ENCODE assay signal across 28 cellular contexts in the genomic region with DNA sequence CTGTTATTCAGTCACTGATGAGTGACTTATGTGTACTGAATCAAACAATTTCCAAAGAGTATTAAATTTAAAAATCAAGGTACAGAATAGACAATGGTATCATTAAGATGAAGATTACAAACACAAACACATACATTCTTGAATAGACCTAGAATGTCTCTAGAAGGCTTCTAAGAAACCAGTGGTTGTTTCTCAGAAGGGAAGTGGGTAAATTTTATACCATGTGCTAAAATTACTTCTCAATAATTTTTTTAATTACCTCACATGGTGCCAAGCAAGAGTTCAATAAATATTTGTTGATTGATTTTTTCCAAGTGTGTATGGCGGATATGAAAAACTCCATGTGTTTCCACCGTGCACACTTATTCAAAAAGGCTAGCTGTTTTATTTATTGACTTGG. TPM values are rescaled to one million over a fixed set of nuclear protein-coding genes. Genes with fewer than 3 reads are reported as not detected.
"Had no signal": no experiment of that assay in that cellular context is flagged by ENCODE, and none has a peak within 500 bp of the region (broad histone marks: within the 10 kb centered on the region; RNA-seq: fewer than 3 reads in every experiment).

No MANE protein-coding gene starts in this region.

- H3K9me3 Mint-ChIP-seq: IgD-negative memory B cell had no signal

- H3K36me3 ChIP-seq: Peyer's patch, SJCRH30 had no signal

- H3K36me3 Mint-ChIP-seq: IgD-negative memory B cell had no signal

- H2AFZ ChIP-seq: PC-9 had no signal

- H3K4me3 ChIP-seq: K562, PC-9, Peyer's patch, SJCRH30 had no signal

- H3K27me3 Mint-ChIP-seq: IgD-negative memory B cell had no signal

- H3K27ac ChIP-seq: KMS-11, PC-9, Peyer's patch, SJCRH30 had no signal

- DNase-seq: Kasumi-1; MM.1S; NCI-H1092 treated with DMSO at 0.1 percent for 48 hours; NCI-H1436; NCI-H187; NCI-H2029; NCI-H2081 treated with DMSO at 0.1 percent for 48 hours; NCI-H2171; NCI-H226; NCI-H446; NCI-H510A; NCI-H524 treated with DMSO at 0.1 percent for 48 hours; NCI-H69; NCI-H774; NK-92 treated with Interleukin-12 subunit alpha and Interleukin-12 subunit beta, amount 100 ng/mL, for 24 hours; PC-9; Peyer's patch; SHP77 treated with DMSO at 0.1 percent for 48 hours; SJCRH30 had no signal

- H3K4me1 Mint-ChIP-seq: IgD-negative memory B cell had no signal

- H3K9ac ChIP-seq: KMS-11 had no signal

- H3K4me2 ChIP-seq: KMS-11, PC-9 had no signal

- H3K27me3 ChIP-seq: Peyer's patch, SJCRH30 had no signal

- H3K9me3 ChIP-seq: Peyer's patch, SJCRH30 had no signal

- H3K4me1 ChIP-seq: Peyer's patch, SJCRH30 had no signal

- ATAC-seq: K562, Right ventricle myocardium inferior, SK-N-SH treated with all-trans-retinoic acid at 6 μM for 48 hours had no signal

- H3K4me3 Mint-ChIP-seq: IgD-negative memory B cell had no signal

RNA-seq across cellular contexts. Expression of gene DYNLRB2, which starts 6.4 kb away (rescaled TPM):
- total RNA-seq: HT1080, K562, M059J, OCI-LY7, PC-9, Peyer's patch, Right ventricle myocardium inferior, RPMI7951, SJCRH30 had no signal
